10 cellular contexts compared by ENCODE assay signal in the genomic region with DNA sequence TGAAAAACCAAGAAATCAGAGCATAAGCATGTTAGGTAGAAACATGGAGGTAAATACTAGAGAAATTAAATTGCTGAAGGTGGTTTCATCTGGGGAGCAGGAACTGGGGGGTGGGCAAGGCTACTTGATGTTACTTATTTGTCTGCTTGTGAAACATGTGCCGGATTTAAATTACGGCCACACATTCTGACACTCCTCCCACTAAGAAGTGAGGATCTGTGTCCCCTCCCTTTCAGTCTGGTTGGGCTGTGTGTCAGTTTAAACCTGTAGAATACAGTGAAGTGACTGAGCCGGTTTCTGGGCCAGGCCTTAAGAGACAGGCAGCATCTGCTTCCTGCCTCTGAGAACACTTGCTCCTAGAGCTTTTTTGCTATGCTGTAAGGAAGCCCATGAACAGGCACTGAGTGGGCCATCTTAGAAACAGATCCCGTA. TPM values are rescaled to one million over a fixed set of nuclear protein-coding genes. Genes with fewer than 3 reads are reported as not detected.
A peak's percentile ranks its signal among the peaks of the same experiment; 100 is the strongest.
DNase-seq lines count a peak whose midpoint lies in the region; ATAC-seq and TF ChIP-seq lines count a peak whose summit lies in the region.
"Had no signal": no experiment of that assay in that cellular context is flagged by ENCODE, and none has a peak within 500 bp of the region (broad histone marks: within the 10 kb centered on the region; RNA-seq: fewer than 3 reads in every experiment).

No MANE protein-coding gene starts in this region.

- H3K4me3 ChIP-seq in DND-41 (ENCODE audit: low read depth in 1 of 2, low read length in 2 of 2), result no peak overlapping the region
- no peak overlapping the region for H3K4me3 ChIP-seq in Karpas-422 (ENCODE audit: low read length)
- H3K4me3 ChIP-seq in naive thymus-derived CD4-positive, alpha-beta T cell (ENCODE audit: low read length), result no peak overlapping the region

- H3K9me2 ChIP-seq in Karpas-422 (replicated peaks; ENCODE audit: insufficient read depth, low read length), result no peaks in the 10 kb centered on the region

- peaks cover 44% of the 10 kb centered on the region for H3K36me3 Mint-ChIP-seq in activated CD4-positive, alpha-beta memory T cell treated with anti-CD3 and anti-CD28 coated beads, Interleukin-2, amount 10 ng/mL, durations not matched to agents 7 days and 5 days (ENCODE audit: low read depth)
- H3K36me3 Mint-ChIP-seq in naive thymus-derived CD4-positive, alpha-beta T cell, result peaks cover 8 to 24% (median 17%) of the 10 kb centered on the region in 5 donors

- intact Hi-C loops in naive thymus-derived CD4-positive, alpha-beta T cell (cut with micrococcal nuclease), result loop anchor here (10.0 kb wide), 2 partner anchors 181 to 579 kb away; a partner anchor contains a TSS

- peak overlapping the region; percentile 99 for H3K27ac Mint-ChIP-seq in activated CD4-positive, alpha-beta memory T cell treated with anti-CD3 and anti-CD28 coated beads, Interleukin-2, amount 10 ng/mL, durations not matched to agents 7 days and 5 days
- peak overlapping the region in 8 of 9 donors; percentile 20 to 100 (median 69) for H3K27ac Mint-ChIP-seq in naive thymus-derived CD4-positive, alpha-beta T cell

- H2AFZ ChIP-seq in DND-41 (ENCODE audit: low read depth, low read length) (no peak overlapping the region), Karpas-422 (ENCODE audit: low read length) (no peak overlapping the region)

- H3K9ac ChIP-seq in DND-41 (ENCODE audit: low read depth, low read length) (no peak overlapping the region), Karpas-422 (ENCODE audit: low read length) (peak overlapping the region; percentile 80; the same call in 1 of the 2 replicates)

- H3K4me1 ChIP-seq in DND-41 (ENCODE audit: insufficient read depth, low read length) (peaks cover 40% of the 10 kb centered on the region), Karpas-422 (ENCODE audit: low read length) (peaks cover 64% of the 10 kb centered on the region)
- peaks cover 17 to 30% of the 10 kb centered on the region in 2 donors for H3K4me1 ChIP-seq in naive thymus-derived CD4-positive, alpha-beta T cell (ENCODE audit: control insufficient read depth in 2 of 2, insufficient read depth in 2 of 2, low read length in 2 of 2)

- no peaks in the 10 kb centered on the region for H3K9me3 ChIP-seq in DND-41 (ENCODE audit: insufficient read depth, low read length, severe bottlenecking)
- H3K9me3 ChIP-seq in Karpas-422 (ENCODE audit: low read length), result no peaks in the 10 kb centered on the region
- H3K9me3 ChIP-seq in naive thymus-derived CD4-positive, alpha-beta T cell (ENCODE audit: control insufficient read depth in 2 of 3, low read length in 3 of 3), result no peaks in the 10 kb centered on the region

- H3K27me3 ChIP-seq in DND-41 (ENCODE audit: insufficient read depth, low read length, poor library complexity) (no peaks in the 10 kb centered on the region), Karpas-422 (ENCODE audit: low read length) (no peaks in the 10 kb centered on the region)
- no peaks in the 10 kb centered on the region for H3K27me3 ChIP-seq in naive thymus-derived CD4-positive, alpha-beta T cell (ENCODE audit: control insufficient read depth in 2 of 2, insufficient read depth in 2 of 2, low read length in 2 of 2)

- H3K4me3 Mint-ChIP-seq in activated CD4-positive, alpha-beta memory T cell treated with anti-CD3 and anti-CD28 coated beads, Interleukin-2, amount 10 ng/mL, durations not matched to agents 7 days and 5 days, result no peak overlapping the region
- peak overlapping the region in 3 of 10 donors; percentile 12 to 68 (median 29) for H3K4me3 Mint-ChIP-seq in naive thymus-derived CD4-positive, alpha-beta T cell
- H3K4me3 Mint-ChIP-seq: activated B cell treated with CpG ODN at 0.5 μM for 24 hours had no signal

- H4K20me1 ChIP-seq in DND-41 (ENCODE audit: insufficient read depth, low read length) (peaks cover 15% of the 10 kb centered on the region; the same call in 1 of the 2 replicates), Karpas-422 (ENCODE audit: insufficient read depth, low read depth, low read length) (no peaks in the 10 kb centered on the region)

- DNase-seq in DND-41 (no peak), Karpas-422 (peak; percentile 73), glomerular visceral epithelial cell (ENCODE audit: extremely low spot score) (no peak), SKM-1 (lab: John Stamatoyannopoulos, UW; ENCODE audit: unreplicated experiment) (no peak)
- no peak for DNase-seq in activated CD4-positive, alpha-beta memory T cell treated with anti-CD3 and anti-CD28 coated beads, Interleukin-2, amount 10 ng/mL, durations not matched to agents 7 days and 5 days
- DNase-seq in naive thymus-derived CD4-positive, alpha-beta T cell, result no peak
- DNase-seq in activated effector memory CD4-positive, alpha-beta T cell treated with anti-CD3 and anti-CD28 coated beads, Interleukin-2, amount 50 U/mL, for 16 hours, result no peak
- DNase-seq: activated B cell treated with CpG ODN at 0.5 μM for 24 hours, NCI-H526 treated with DMSO at 0.1 percent for 48 hours had no signal

- CTCF ChIA-PET in activated CD4-positive, alpha-beta memory T cell treated with anti-CD3 and anti-CD28 coated beads, Interleukin-2, amount 10 ng/mL, durations not matched to agents 7 days and 5 days (lab: Charles Lee), result no interaction called here
- CTCF ChIA-PET in naive thymus-derived CD4-positive, alpha-beta T cell (lab: Charles Lee), result no interaction called here

- peaks cover 41% of the 10 kb centered on the region for H3K79me2 ChIP-seq in DND-41 (ENCODE audit: insufficient read depth, low read length)
- H3K79me2 ChIP-seq in Karpas-422 (ENCODE audit: low read length), result peaks cover 45% of the 10 kb centered on the region

- H3K36me3 ChIP-seq in DND-41 (ENCODE audit: insufficient read depth, low read length) (peaks cover 54% of the 10 kb centered on the region), Karpas-422 (ENCODE audit: insufficient read depth, low read length) (peaks cover 45% of the 10 kb centered on the region)
- H3K36me3 ChIP-seq in naive thymus-derived CD4-positive, alpha-beta T cell (ENCODE audit: control insufficient read depth in 2 of 3, insufficient read depth in 3 of 3, low read length in 3 of 3), result peaks cover 4 to 32% (median 9%) of the 10 kb centered on the region in 3 experiments

- no peaks in the 10 kb centered on the region for H3K27me3 Mint-ChIP-seq in activated CD4-positive, alpha-beta memory T cell treated with anti-CD3 and anti-CD28 coated beads, Interleukin-2, amount 10 ng/mL, durations not matched to agents 7 days and 5 days
- no peaks in the 10 kb centered on the region for H3K27me3 Mint-ChIP-seq in naive thymus-derived CD4-positive, alpha-beta T cell
- H3K27me3 Mint-ChIP-seq: activated B cell treated with CpG ODN at 0.5 μM for 24 hours had no signal

- 0 out of 2 replicates have a peak overlapping the region, but pooled peaks have one; percentile 88 for H3K4me2 ChIP-seq in DND-41 (ENCODE audit: insufficient read depth, low read length)
- peak overlapping the region; percentile 93 for H3K4me2 ChIP-seq in Karpas-422 (ENCODE audit: low read depth, low read length, poor library complexity, severe bottlenecking)

- H3K4me1 Mint-ChIP-seq in activated CD4-positive, alpha-beta memory T cell treated with anti-CD3 and anti-CD28 coated beads, Interleukin-2, amount 10 ng/mL, durations not matched to agents 7 days and 5 days, result peaks cover 65% of the 10 kb centered on the region
- peaks cover 21 to 59% (median 53%) of the 10 kb centered on the region in 7 donors for H3K4me1 Mint-ChIP-seq in naive thymus-derived CD4-positive, alpha-beta T cell

- H3K27ac ChIP-seq in DND-41 (ENCODE audit: low read length) (peak overlapping the region; percentile 41; the same call in 1 of the 2 replicates), Karpas-422 (ENCODE audit: low read length) (peak overlapping the region; percentile 88)
- H3K27ac ChIP-seq in naive thymus-derived CD4-positive, alpha-beta T cell (ENCODE audit: low read depth, low read length), result no peak overlapping the region

- TF ChIP-seq CTCF in DND-41 (IDR thresholded peaks at IDR 0.05; ENCODE audit: borderline replicate concordance, extremely low read depth, low read length, poor library complexity, severe bottlenecking), result no peak

- POLR2A ChIA-PET in activated CD4-positive, alpha-beta memory T cell treated with anti-CD3 and anti-CD28 coated beads, Interleukin-2, amount 10 ng/mL, durations not matched to agents 7 days and 5 days (lab: Charles Lee), result interaction anchor here (0.9 kb wide), 1 partner anchor 30 kb away, joined by 6 read pairs; a partner anchor contains a TSS
- POLR2A ChIA-PET in naive thymus-derived CD4-positive, alpha-beta T cell (lab: Charles Lee), result interaction anchor here (0.7 kb wide), 1 partner anchor 14 kb away, joined by 3 read pairs; no protein-coding TSS in a partner anchor

- ATAC-seq in DND-41 (ENCODE audit: insufficient read depth, low read depth) (no peak), GM18907 (IDR thresholded peaks at IDR 0.05; ENCODE audit: unreplicated experiment) (no peak)
- ATAC-seq in naive thymus-derived CD4-positive, alpha-beta T cell, result no peak

- H3K9me3 Mint-ChIP-seq in activated CD4-positive, alpha-beta memory T cell treated with anti-CD3 and anti-CD28 coated beads, Interleukin-2, amount 10 ng/mL, durations not matched to agents 7 days and 5 days, result no peaks in the 10 kb centered on the region
- H3K9me3 Mint-ChIP-seq in naive thymus-derived CD4-positive, alpha-beta T cell, result peaks cover 0 to 4% (median 0%) of the 10 kb centered on the region in 11 donors
- H3K9me3 Mint-ChIP-seq: activated B cell treated with CpG ODN at 0.5 μM for 24 hours had no signal

RNA-seq across cellular contexts. Expression of a gene that starts 2.3 kb away (rescaled TPM):
- 247 and 401 TPM in 2 replicates for total RNA-seq in Karpas-422 (2014; rRNA removed; shearing (Covaris generic); ENCODE audit: low replicate concordance)
- total RNA-seq in activated CD4-positive, alpha-beta memory T cell treated with anti-CD3 and anti-CD28 coated beads, Interleukin-2, amount 10 ng/mL, durations not matched to agents 7 days and 5 days, result 100 to 1,000 TPM; 145 to 152 TPM
- total RNA-seq in naive thymus-derived CD4-positive, alpha-beta T cell, result 100 to 1,000 TPM in 2 of 5 experiments, 10 to 100 TPM in 3; 52.4 to 145 (median 97.7) TPM
- 10 to 100 TPM; 48.5 to 63.7 TPM for polyA plus RNA-seq in naive thymus-derived CD4-positive, alpha-beta T cell

RNA-seq across cellular contexts. Expression of a gene that starts 29.3 kb away (rescaled TPM):
- total RNA-seq in Karpas-422 (2014; rRNA removed; shearing (Covaris generic); ENCODE audit: low replicate concordance), result 47.2 and 53.4 TPM in 2 replicates
- total RNA-seq in activated CD4-positive, alpha-beta memory T cell treated with anti-CD3 and anti-CD28 coated beads, Interleukin-2, amount 10 ng/mL, durations not matched to agents 7 days and 5 days, result 10 to 100 TPM; 48.0 to 48.9 TPM
- 100 to 1,000 TPM in 2 of 5 experiments, 10 to 100 TPM in 3; 42.8 to 115 (median 67.2) TPM for total RNA-seq in naive thymus-derived CD4-positive, alpha-beta T cell
- polyA plus RNA-seq in naive thymus-derived CD4-positive, alpha-beta T cell, result 10 to 100 TPM; 25.4 to 35.8 TPM

RNA-seq across cellular contexts. Expression of a gene that starts 29.9 kb away (rescaled TPM):
- total RNA-seq in Karpas-422 (2014; rRNA removed; shearing (Covaris generic); ENCODE audit: low replicate concordance), result 11.0 and 12.6 TPM in 2 replicates
- total RNA-seq in activated CD4-positive, alpha-beta memory T cell treated with anti-CD3 and anti-CD28 coated beads, Interleukin-2, amount 10 ng/mL, durations not matched to agents 7 days and 5 days, result 10 to 100 TPM; 18.8 to 22.0 TPM
- total RNA-seq in naive thymus-derived CD4-positive, alpha-beta T cell, result 10 to 100 TPM in 1 of 5 experiments, 1 to 10 TPM in 4; 2.5 to 24.3 (median 4.1) TPM
- 1 to 10 TPM; 1.2 to 3.5 TPM for polyA plus RNA-seq in naive thymus-derived CD4-positive, alpha-beta T cell
